14 cellular contexts compared by ENCODE assay signal in the genomic region with DNA sequence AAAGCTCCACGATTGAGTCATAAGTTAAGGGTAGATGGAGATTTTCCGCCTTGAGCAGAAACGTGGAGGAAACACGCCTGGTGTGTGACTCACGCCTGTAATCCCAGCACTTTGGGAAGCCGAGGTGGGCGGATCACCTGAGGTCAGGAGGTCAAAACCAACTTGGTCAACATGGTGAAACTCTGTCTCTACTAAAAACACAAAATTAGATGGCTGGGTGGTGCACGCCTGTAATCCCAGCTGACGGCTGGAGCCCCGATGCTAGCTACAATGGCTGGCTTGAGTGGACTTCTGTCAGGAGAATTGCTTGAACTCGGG. TPM values are rescaled to one million over a fixed set of nuclear protein-coding genes. Genes with fewer than 3 reads are reported as not detected.
DNase-seq lines count a peak whose midpoint lies in the region; ATAC-seq and TF ChIP-seq lines count a peak whose summit lies in the region.
"Had no signal": no experiment of that assay in that cellular context is flagged by ENCODE, and none has a peak within 500 bp of the region (broad histone marks: within the 10 kb centered on the region; RNA-seq: fewer than 3 reads in every experiment).

No MANE protein-coding gene starts in this region.

- ATAC-seq in PC-3, result peak; percentile 55
- ATAC-seq: activated T-helper 17 cell treated with anti-CD3 and anti-CD28 coated beads, Interleukin-2, amount 50 U/mL, for 72 hours; T-cell had no signal

- H3K4me1 ChIP-seq in PC-3 (ENCODE audit: insufficient read depth, low read length) (no peaks in the 10 kb centered on the region; the same call in 1 of the 2 replicates), esophagus (ENCODE audit: control insufficient read depth in 2 of 2, insufficient read depth in 2 of 2, low read length in 1 of 2) (peaks cover 5 to 35% of the 10 kb centered on the region in 2 donors), Peyer's patch (no peaks in the 10 kb centered on the region)
- H3K4me1 ChIP-seq: Caco-2 had no signal

- no TSS peak for BruUV-seq in PC-3 (replicated peaks; lab: Mats Ljungman, UMichigan)

- H2AFZ ChIP-seq in PC-3 (ENCODE audit: low read length), result no peak overlapping the region

- H3K36me3 ChIP-seq in PC-3 (ENCODE audit: low read depth, low read length), result no peaks in the 10 kb centered on the region
- H3K36me3 ChIP-seq in esophagus (ENCODE audit: control insufficient read depth in 2 of 2, insufficient read depth in 2 of 2, low read length in 1 of 2), result peaks cover 3 to 25% of the 10 kb centered on the region in 2 donors
- H3K36me3 ChIP-seq in Peyer's patch, result peaks cover 0 to 59% (median 0%) of the 10 kb centered on the region in 3 donors

- H3K36me3 Mint-ChIP-seq in activated CD4-positive, alpha-beta memory T cell treated with anti-CD3 and anti-CD28 coated beads for 36 hours, result peaks cover 9% of the 10 kb centered on the region
- H3K36me3 Mint-ChIP-seq in activated CD4-positive, alpha-beta memory T cell treated with anti-CD3 and anti-CD28 coated beads, Interleukin-2, amount 10 ng/mL, durations not matched to agents 7 days and 5 days (ENCODE audit: low read depth), result peaks cover 15% of the 10 kb centered on the region
- H3K36me3 Mint-ChIP-seq: type B pancreatic cell had no signal

- TF ChIP-seq POLR2A in Peyer's patch (IDR thresholded peaks at IDR 0.05), result no peak

- H3K4me1 Mint-ChIP-seq in activated CD4-positive, alpha-beta memory T cell treated with anti-CD3 and anti-CD28 coated beads for 36 hours (ENCODE audit: low read depth), result no peaks in the 10 kb centered on the region
- H3K4me1 Mint-ChIP-seq in activated CD4-positive, alpha-beta memory T cell treated with anti-CD3 and anti-CD28 coated beads, Interleukin-2, amount 10 ng/mL, durations not matched to agents 7 days and 5 days, result peaks cover 10% of the 10 kb centered on the region
- H3K4me1 Mint-ChIP-seq: activated T-helper 17 cell treated with anti-CD3 and anti-CD28 coated beads, Interleukin-2, amount 50 U/mL, for 72 hours had no signal

- no peak overlapping the region for H3K4me3 ChIP-seq in PC-3 (ENCODE audit: low read length)
- H3K4me3 ChIP-seq in esophagus (ENCODE audit: low read depth in 1 of 2, low read length in 2 of 2), result no peak overlapping the region
- H3K4me3 ChIP-seq in Peyer's patch, result no peak overlapping the region

- no peaks in the 10 kb centered on the region for H4K20me1 ChIP-seq in PC-3 (ENCODE audit: low read length)

- H3K27me3 ChIP-seq in PC-3 (ENCODE audit: low read length), result no peaks in the 10 kb centered on the region
- H3K27me3 ChIP-seq in esophagus (ENCODE audit: control insufficient read depth in 1 of 2, insufficient read depth in 2 of 2, low read length in 2 of 2), result no peaks in the 10 kb centered on the region
- no peaks in the 10 kb centered on the region for H3K27me3 ChIP-seq in Peyer's patch

- no peak overlapping the region for H3K27ac ChIP-seq in PC-3 (ENCODE audit: low read length)
- H3K27ac ChIP-seq in esophagus (ENCODE audit: low read depth in 2 of 2, low read length in 1 of 2), result peak overlapping the region; percentile 49 to 73
- no peak overlapping the region for H3K27ac ChIP-seq in Peyer's patch

- CTCF ChIA-PET in activated CD4-positive, alpha-beta memory T cell treated with anti-CD3 and anti-CD28 coated beads for 36 hours (lab: Charles Lee), result interaction anchor here (1.7 kb wide), 1 partner anchor 23 kb away, joined by 4 read pairs; no protein-coding TSS in a partner anchor
- CTCF ChIA-PET in activated CD4-positive, alpha-beta memory T cell treated with anti-CD3 and anti-CD28 coated beads, Interleukin-2, amount 10 ng/mL, durations not matched to agents 7 days and 5 days (lab: Charles Lee), result no interaction called here
- CTCF ChIA-PET in PC-3 (lab: Charles Lee), result no interaction called here

- H3K79me2 ChIP-seq in PC-3 (ENCODE audit: low read length), result no peaks in the 10 kb centered on the region

- H3K9me2 ChIP-seq in PC-3 (replicated peaks; ENCODE audit: low read length), result no peaks in the 10 kb centered on the region

- no peak overlapping the region for H3K4me3 Mint-ChIP-seq in activated CD4-positive, alpha-beta memory T cell treated with anti-CD3 and anti-CD28 coated beads for 36 hours
- no peak overlapping the region for H3K4me3 Mint-ChIP-seq in activated CD4-positive, alpha-beta memory T cell treated with anti-CD3 and anti-CD28 coated beads, Interleukin-2, amount 10 ng/mL, durations not matched to agents 7 days and 5 days
- H3K4me3 Mint-ChIP-seq: activated CD4-positive, alpha-beta T cell treated with anti-CD3 and anti-CD28 coated beads, Interleukin-2, amount 10 ng/mL, durations not matched to agents 7 days and 5 days; activated T-helper 17 cell treated with anti-CD3 and anti-CD28 coated beads, Interleukin-2, amount 50 U/mL, for 72 hours; T-cell; type B pancreatic cell had no signal

- H3K9me3 ChIP-seq in PC-3 (ENCODE audit: low read length), result no peaks in the 10 kb centered on the region
- no peaks in the 10 kb centered on the region for H3K9me3 ChIP-seq in esophagus (ENCODE audit: control insufficient read depth in 2 of 2, insufficient read depth in 1 of 2, low read depth in 1 of 2, low read length in 1 of 2)
- no peaks in the 10 kb centered on the region for H3K9me3 ChIP-seq in Peyer's patch
- H3K9me3 ChIP-seq: Caco-2 had no signal

- no peak overlapping the region for H3K9ac ChIP-seq in PC-3 (ENCODE audit: low read length)

- no peaks in the 10 kb centered on the region for H3K9me3 Mint-ChIP-seq in activated CD4-positive, alpha-beta memory T cell treated with anti-CD3 and anti-CD28 coated beads for 36 hours
- no peaks in the 10 kb centered on the region for H3K9me3 Mint-ChIP-seq in activated CD4-positive, alpha-beta memory T cell treated with anti-CD3 and anti-CD28 coated beads, Interleukin-2, amount 10 ng/mL, durations not matched to agents 7 days and 5 days
- H3K9me3 Mint-ChIP-seq: activated CD4-positive, alpha-beta T cell treated with anti-CD3 and anti-CD28 coated beads, Interleukin-2, amount 10 ng/mL, durations not matched to agents 7 days and 5 days; activated T-helper 17 cell treated with anti-CD3 and anti-CD28 coated beads, Interleukin-2, amount 50 U/mL, for 72 hours; T-cell; type B pancreatic cell had no signal

- H3K27me3 Mint-ChIP-seq in activated CD4-positive, alpha-beta memory T cell treated with anti-CD3 and anti-CD28 coated beads for 36 hours, result no peaks in the 10 kb centered on the region
- no peaks in the 10 kb centered on the region for H3K27me3 Mint-ChIP-seq in activated CD4-positive, alpha-beta memory T cell treated with anti-CD3 and anti-CD28 coated beads, Interleukin-2, amount 10 ng/mL, durations not matched to agents 7 days and 5 days
- H3K27me3 Mint-ChIP-seq: activated CD4-positive, alpha-beta T cell treated with anti-CD3 and anti-CD28 coated beads, Interleukin-2, amount 10 ng/mL, durations not matched to agents 7 days and 5 days; activated T-helper 17 cell treated with anti-CD3 and anti-CD28 coated beads, Interleukin-2, amount 50 U/mL, for 72 hours; T-cell; type B pancreatic cell had no signal

- intact Hi-C loops in activated CD4-positive, alpha-beta memory T cell treated with anti-CD3 and anti-CD28 coated beads for 36 hours (cut with micrococcal nuclease), result no loop called here
- intact Hi-C loops in PC-3 (cut with micrococcal nuclease), result no loop called here

- peak; percentile 16 for DNase-seq in activated CD4-positive, alpha-beta memory T cell treated with anti-CD3 and anti-CD28 coated beads for 36 hours
- no peak for DNase-seq in activated CD4-positive, alpha-beta memory T cell treated with anti-CD3 and anti-CD28 coated beads, Interleukin-2, amount 10 ng/mL, durations not matched to agents 7 days and 5 days
- DNase-seq in PC-3 (peak; percentile 42), pulmonary artery endothelial cell (ENCODE audit: low read depth, low spot score) (peak; percentile 24), ureter (ENCODE audit: low spot score) (no peak), Peyer's patch (no peak), T1000 (lab: John Stamatoyannopoulos, UW) (no peak)
- DNase-seq: activated CD4-positive, alpha-beta T cell treated with anti-CD3 and anti-CD28 coated beads, Interleukin-2, amount 10 ng/mL, durations not matched to agents 7 days and 5 days; Caco-2; mesendoderm; T-cell had no signal

- no peaks in the 10 kb centered on the region for H3F3A ChIP-seq in PC-3 (ENCODE audit: low read length, unreplicated experiment)

- POLR2A ChIA-PET in activated CD4-positive, alpha-beta memory T cell treated with anti-CD3 and anti-CD28 coated beads for 36 hours (lab: Charles Lee), result no interaction called here
- POLR2A ChIA-PET in activated CD4-positive, alpha-beta memory T cell treated with anti-CD3 and anti-CD28 coated beads, Interleukin-2, amount 10 ng/mL, durations not matched to agents 7 days and 5 days (lab: Charles Lee), result interaction anchor here (0.9 kb wide), 1 partner anchor 9 kb away, joined by 3 read pairs; no protein-coding TSS in a partner anchor
- POLR2A ChIA-PET in PC-3 (lab: Charles Lee; ENCODE audit: unreplicated experiment), result no interaction called here

- H3K4me2 ChIP-seq in PC-3 (ENCODE audit: low read length), result no peak overlapping the region

- peak overlapping the region; percentile 20 for H3K27ac Mint-ChIP-seq in activated CD4-positive, alpha-beta memory T cell treated with anti-CD3 and anti-CD28 coated beads for 36 hours
- H3K27ac Mint-ChIP-seq in activated CD4-positive, alpha-beta memory T cell treated with anti-CD3 and anti-CD28 coated beads, Interleukin-2, amount 10 ng/mL, durations not matched to agents 7 days and 5 days, result no peak overlapping the region
- H3K27ac Mint-ChIP-seq: activated CD4-positive, alpha-beta T cell treated with anti-CD3 and anti-CD28 coated beads, Interleukin-2, amount 10 ng/mL, durations not matched to agents 7 days and 5 days; activated T-helper 17 cell treated with anti-CD3 and anti-CD28 coated beads, Interleukin-2, amount 50 U/mL, for 72 hours; T-cell; type B pancreatic cell had no signal

- 44 to 68% methylated on average over 11 of the region's 11 CpGs for WGBS in esophagus, 2 donors

- no peak for TF ChIP-seq CTCF in PC-3 (conservative IDR thresholded peaks at IDR 0.05; ENCODE audit: low read depth, low read length)
- TF ChIP-seq CTCF in Peyer's patch (IDR thresholded peaks at IDR 0.05), result no peak

RNA-seq across cellular contexts. Expression of a gene that starts 17.3 kb away (rescaled TPM):
- total RNA-seq in activated CD4-positive, alpha-beta memory T cell treated with anti-CD3 and anti-CD28 coated beads for 36 hours, result 10 to 100 TPM; 33.4 to 34.3 TPM
- 10 to 100 TPM; 40.4 to 41.1 TPM for total RNA-seq in activated CD4-positive, alpha-beta memory T cell treated with anti-CD3 and anti-CD28 coated beads, Interleukin-2, amount 10 ng/mL, durations not matched to agents 7 days and 5 days
- total RNA-seq in PC-3 (2014; rRNA removed) (41.7 and 43.6 TPM in 2 replicates), pulmonary artery endothelial cell (35.9 and 40.9 TPM in 2 replicates), ureter (49.0 TPM), Peyer's patch (100 to 1,000 TPM in 1 of 4 donors, 10 to 100 TPM in 3; 40.6 to 138 (median 64.9) TPM)
- 10 to 100 TPM; 14.1 to 21.6 TPM for polyA plus RNA-seq in esophagus

RNA-seq across cellular contexts. Expression of a gene that starts 41.8 kb away (rescaled TPM):
- 10 to 100 TPM; 20.7 to 23.6 TPM for total RNA-seq in activated CD4-positive, alpha-beta memory T cell treated with anti-CD3 and anti-CD28 coated beads for 36 hours
- 10 to 100 TPM; 39.1 to 44.5 TPM for total RNA-seq in activated CD4-positive, alpha-beta memory T cell treated with anti-CD3 and anti-CD28 coated beads, Interleukin-2, amount 10 ng/mL, durations not matched to agents 7 days and 5 days
- total RNA-seq in PC-3 (2014; rRNA removed), result 23.5 and 33.7 TPM in 2 replicates
- polyA plus RNA-seq in esophagus, result 1 to 10 TPM; 9.5 to 9.8 TPM
- 36.4 and 72.1 TPM in 2 replicates for total RNA-seq in pulmonary artery endothelial cell
- 28.8 TPM for total RNA-seq in ureter
- total RNA-seq in Peyer's patch, result 10 to 100 TPM; 27.2 to 45.4 (median 41.0) TPM

RNA-seq across cellular contexts. Expression of a gene that starts 46.1 kb away (rescaled TPM):
- 1 to 10 TPM; 1.5 to 2.4 TPM for total RNA-seq in activated CD4-positive, alpha-beta memory T cell treated with anti-CD3 and anti-CD28 coated beads for 36 hours
- total RNA-seq in activated CD4-positive, alpha-beta memory T cell treated with anti-CD3 and anti-CD28 coated beads, Interleukin-2, amount 10 ng/mL, durations not matched to agents 7 days and 5 days, result under 1 TPM; 0.58 to 0.71 TPM
- total RNA-seq in PC-3 (2014; rRNA removed), result 19.7 and 20.0 TPM in 2 replicates
- polyA plus RNA-seq in esophagus, result 1 to 10 TPM; 3.4 to 5.5 TPM
- total RNA-seq in pulmonary artery endothelial cell, result 52.8 and 79.3 TPM in 2 replicates
- total RNA-seq in ureter, result 11.5 TPM
- 10 to 100 TPM; 10.7 to 21.2 (median 18.4) TPM for total RNA-seq in Peyer's patch

RNA-seq across cellular contexts. Expression of a gene that starts 53.2 kb away (rescaled TPM):
- total RNA-seq in activated CD4-positive, alpha-beta memory T cell treated with anti-CD3 and anti-CD28 coated beads for 36 hours, result 100 to 1,000 TPM; 359 to 372 TPM
- 100 to 1,000 TPM; 176 to 181 TPM for total RNA-seq in activated CD4-positive, alpha-beta memory T cell treated with anti-CD3 and anti-CD28 coated beads, Interleukin-2, amount 10 ng/mL, durations not matched to agents 7 days and 5 days
- total RNA-seq in PC-3 (2014; rRNA removed) (356 and 411 TPM in 2 replicates), pulmonary artery endothelial cell (213 and 264 TPM in 2 replicates), ureter (106 TPM), Peyer's patch (100 to 1,000 TPM; 103 to 203 (median 163) TPM)
- polyA plus RNA-seq in esophagus, result 100 to 1,000 TPM in 1 of 2 donors, 10 to 100 TPM in 1; 49.2 to 136 TPM

RNA-seq across cellular contexts. Expression of a gene that starts 54.3 kb away (rescaled TPM):
- total RNA-seq in activated CD4-positive, alpha-beta memory T cell treated with anti-CD3 and anti-CD28 coated beads for 36 hours, result 10 to 100 TPM; 70.6 to 75.8 TPM
- total RNA-seq in activated CD4-positive, alpha-beta memory T cell treated with anti-CD3 and anti-CD28 coated beads, Interleukin-2, amount 10 ng/mL, durations not matched to agents 7 days and 5 days, result 10 to 100 TPM; 71.8 to 75.2 TPM
- total RNA-seq in PC-3 (2014; rRNA removed) (58.9 and 62.1 TPM in 2 replicates), pulmonary artery endothelial cell (46.5 and 62.3 TPM in 2 replicates), ureter (81.8 TPM), Peyer's patch (100 to 1,000 TPM in 1 of 4 donors, 10 to 100 TPM in 3; 26.8 to 134 (median 86.9) TPM)
- polyA plus RNA-seq in esophagus, result 10 to 100 TPM; 41.1 to 77.1 TPM

Comparison
In these comparisons a context has a peak if more than half of its experiments do, and no peak if none do; other contexts are left out.
1. DNase-seq: peak in activated CD4-positive, alpha-beta memory T cell treated with anti-CD3 and anti-CD28 coated beads for 36 hours (single experiment), PC-3 (single experiment) and pulmonary artery endothelial cell (single experiment); none in activated CD4-positive, alpha-beta memory T cell treated with anti-CD3 and anti-CD28 coated beads, Interleukin-2, amount 10 ng/mL, durations not matched to agents 7 days and 5 days (single experiment), ureter (single experiment), Peyer's patch (0 of 3) and T1000 (single experiment).
2. H3K27ac ChIP-seq: peak in esophagus (2 of 2); none in PC-3 (single experiment) and Peyer's patch (0 of 4).